15 cellular contexts compared by ENCODE assay signal in the genomic region with DNA sequence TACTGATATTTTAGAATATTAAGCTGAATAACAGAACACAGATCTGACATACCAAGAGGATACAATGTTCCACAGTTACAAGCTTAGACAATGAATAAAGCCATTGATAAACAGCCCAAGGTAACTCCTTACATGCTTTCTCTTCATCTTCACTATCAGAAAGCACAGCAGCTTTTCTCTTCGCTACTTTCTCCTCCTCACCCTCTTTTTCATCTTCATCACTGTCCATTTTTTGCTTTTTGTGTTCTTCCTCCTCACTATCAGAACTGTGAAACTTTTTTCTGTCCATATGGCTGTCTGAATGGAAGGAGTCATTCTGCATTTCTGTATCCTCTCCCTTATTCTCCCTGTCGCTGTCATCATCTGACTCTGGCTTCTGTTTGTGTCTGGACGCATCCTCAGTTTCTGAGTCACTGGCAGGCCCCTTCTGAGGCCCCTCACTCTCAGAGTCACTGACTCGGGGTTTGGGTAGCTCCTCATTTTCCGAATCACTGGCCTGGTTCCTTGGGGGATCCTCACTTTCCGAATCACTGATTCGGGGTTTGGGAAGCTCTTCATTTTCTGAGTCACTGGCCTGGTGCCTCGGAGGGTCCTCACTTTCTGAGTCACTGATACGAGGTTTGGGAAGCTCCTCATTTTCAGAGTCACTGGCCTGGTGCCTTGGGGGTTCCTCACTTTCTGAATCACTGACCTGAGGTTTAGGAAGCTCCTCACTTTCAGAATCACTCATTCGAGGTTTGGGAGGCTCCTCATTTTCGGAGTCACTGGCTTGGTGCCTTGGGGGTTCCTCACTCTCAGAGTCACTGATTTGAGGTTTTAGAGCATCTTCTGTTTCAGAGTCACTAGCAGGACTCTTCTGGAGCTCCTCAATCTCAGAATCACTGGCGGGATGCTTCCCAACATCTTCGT. TPM values are rescaled to one million over a fixed set of nuclear protein-coding genes. Genes with fewer than 3 reads are reported as not detected.
DNase-seq lines count a peak whose midpoint lies in the region; ATAC-seq and TF ChIP-seq lines count a peak whose summit lies in the region.
"Had no signal": no experiment of that assay in that cellular context is flagged by ENCODE, and none has a peak within 500 bp of the region (broad histone marks: within the 10 kb centered on the region; RNA-seq: fewer than 3 reads in every experiment).

No MANE protein-coding gene starts in this region.

- no peak overlapping the region for H3K4me3 ChIP-seq in mesenchymal stem cell (ENCODE audit: insufficient read depth in 1 of 2, low read depth in 1 of 2, low read length in 2 of 2)
- H3K4me3 ChIP-seq: GM23338 had no signal

- no peak overlapping the region for H3K27ac ChIP-seq in mesenchymal stem cell (ENCODE audit: low read length, poor library complexity, severe bottlenecking)
- H3K27ac ChIP-seq: WERI-Rb-1 had no signal

- H3K27me3 ChIP-seq in mesenchymal stem cell (ENCODE audit: control insufficient read depth in 1 of 2, insufficient read depth in 1 of 2, low read length in 2 of 2) = no peaks in the 10 kb centered on the region

- H3K27me3 Mint-ChIP-seq in CD14-positive monocyte (ENCODE audit: low read depth in 3 of 3) = peaks cover 0 to 4% (median 0%) of the 10 kb centered on the region in 3 donors
- H3K27me3 Mint-ChIP-seq in activated T-helper 17 cell treated with anti-CD3 and anti-CD28 coated beads, Interleukin-2, amount 50 U/mL, for 72 hours = no peaks in the 10 kb centered on the region
- H3K27me3 Mint-ChIP-seq: effector memory CD8-positive, alpha-beta T cell; stimulated activated naive CD8-positive, alpha-beta T cell treated with anti-CD3 and anti-CD28 coated beads, Interleukin-15, amount 100 ng/mL, for 72 hours had no signal

- peaks cover 13% of the 10 kb centered on the region for H3K79me1 ChIP-seq in mesenchymal stem cell (replicated peaks; ENCODE audit: low read length, poor library complexity, severe bottlenecking)

- H3K9me3 Mint-ChIP-seq in CD14-positive monocyte = no peaks in the 10 kb centered on the region
- no peaks in the 10 kb centered on the region for H3K9me3 Mint-ChIP-seq in activated T-helper 17 cell treated with anti-CD3 and anti-CD28 coated beads, Interleukin-2, amount 50 U/mL, for 72 hours
- H3K9me3 Mint-ChIP-seq: effector memory CD8-positive, alpha-beta T cell; GM23338; stimulated activated naive CD8-positive, alpha-beta T cell treated with anti-CD3 and anti-CD28 coated beads, Interleukin-15, amount 100 ng/mL, for 72 hours had no signal

- H3K4me1 Mint-ChIP-seq in CD14-positive monocyte = peaks cover 19% of the 10 kb centered on the region
- H3K4me1 Mint-ChIP-seq in activated T-helper 17 cell treated with anti-CD3 and anti-CD28 coated beads, Interleukin-2, amount 50 U/mL, for 72 hours = peaks cover 20% of the 10 kb centered on the region

- DNase-seq in CD14-positive monocyte (ENCODE audit: low spot score) (no peak), ELR (ENCODE audit: low read depth) (peak; percentile 79), mesenchymal stem cell (peak; percentile 72), hippocampal formation (lab: John Stamatoyannopoulos, UW) (no peak), iPS-NIHi11 (ENCODE audit: low spot score) (no peak), NCI-H2081 (lab: John Stamatoyannopoulos, UW) (no peak), NCI-H526 treated with DMSO at 0.1 percent for 48 hours (lab: John Stamatoyannopoulos, UW) (no peak)
- DNase-seq: effector memory CD8-positive, alpha-beta T cell; kidney; NCI-H2107; stimulated activated CD4-positive, alpha-beta T cell treated with anti-CD3 and anti-CD28 coated beads, Interleukin-4, amount 100 ng/mL, for 4 hours; stimulated activated naive CD8-positive, alpha-beta T cell treated with anti-CD3 and anti-CD28 coated beads, Interleukin-15, amount 100 ng/mL, for 72 hours; WERI-Rb-1 had no signal

- intact Hi-C loops in CD14-positive monocyte (cut with micrococcal nuclease) = no loop called here

- H2BK12ac ChIP-seq in mesenchymal stem cell (ENCODE audit: low read length in 2 of 2) = no peak overlapping the region

- H3K23ac ChIP-seq in mesenchymal stem cell (ENCODE audit: low read length in 2 of 2) = no peak overlapping the region

- H4K8ac ChIP-seq in mesenchymal stem cell (ENCODE audit: low read length) = no peak overlapping the region

- ATAC-seq in activated T-helper 17 cell treated with anti-CD3 and anti-CD28 coated beads, Interleukin-2, amount 50 U/mL, for 72 hours (replicated peaks) = peak; percentile 59
- ATAC-seq: effector memory CD8-positive, alpha-beta T cell; GM23338; stimulated activated naive CD8-positive, alpha-beta T cell treated with anti-CD3 and anti-CD28 coated beads, Interleukin-15, amount 100 ng/mL, for 72 hours had no signal

- H3K14ac ChIP-seq in mesenchymal stem cell (ENCODE audit: low read length in 2 of 2) = no peak overlapping the region

- no peak overlapping the region for H2AFZ ChIP-seq in mesenchymal stem cell (ENCODE audit: low read depth, low read length)
- H2AFZ ChIP-seq: GM23338 had no signal

- H3K9me3 ChIP-seq in mesenchymal stem cell (ENCODE audit: control insufficient read depth, low read length) = no peaks in the 10 kb centered on the region

- H2BK120ac ChIP-seq in mesenchymal stem cell (ENCODE audit: low read depth, low read length) = no peak overlapping the region

- TF ChIP-seq CTCF in CD14-positive monocyte (IDR thresholded peaks at IDR 0.05) = no peak

- H2AK5ac ChIP-seq in mesenchymal stem cell (ENCODE audit: low read length, severe bottlenecking) = no peak overlapping the region

- H3K4me1 ChIP-seq in mesenchymal stem cell (ENCODE audit: control insufficient read depth, insufficient read depth, low read depth, low read length) = peaks cover 9% of the 10 kb centered on the region

- no peak overlapping the region for H2BK5ac ChIP-seq in mesenchymal stem cell (ENCODE audit: low read depth, low read length, poor library complexity, severe bottlenecking)

- H3K27ac Mint-ChIP-seq in CD14-positive monocyte = peak overlapping the region in 5 of 7 donors; percentile 13 to 77 (median 58)
- H3K27ac Mint-ChIP-seq in activated T-helper 17 cell treated with anti-CD3 and anti-CD28 coated beads, Interleukin-2, amount 50 U/mL, for 72 hours = peak overlapping the region; percentile 69
- H3K27ac Mint-ChIP-seq: GM23338 had no signal

- no peak overlapping the region for H3K4ac ChIP-seq in mesenchymal stem cell (ENCODE audit: low read depth in 1 of 2, low read length in 2 of 2)

- H3K36me3 ChIP-seq in mesenchymal stem cell (ENCODE audit: control insufficient read depth in 1 of 2, insufficient read depth in 2 of 2, low read depth in 1 of 2, low read length in 2 of 2) = peaks cover 8 to 58% of the 10 kb centered on the region in 2 experiments

- peak overlapping the region; percentile 33 for H3K9ac ChIP-seq in mesenchymal stem cell (ENCODE audit: low read length)

- no peak overlapping the region for H2BK15ac ChIP-seq in mesenchymal stem cell (ENCODE audit: low read depth, poor library complexity, severe bottlenecking)

- H3K36me3 Mint-ChIP-seq in CD14-positive monocyte = peaks cover 54 to 63% of the 10 kb centered on the region in 2 donors
- peaks cover 90% of the 10 kb centered on the region for H3K36me3 Mint-ChIP-seq in activated T-helper 17 cell treated with anti-CD3 and anti-CD28 coated beads, Interleukin-2, amount 50 U/mL, for 72 hours (ENCODE audit: low read depth)

- 50% methylated on average over 13 of the region's 13 CpGs for WGBS in mesenchymal stem cell

- H3K4me2 ChIP-seq in mesenchymal stem cell (ENCODE audit: low read length, poor library complexity, severe bottlenecking) = no peak overlapping the region
- H3K4me2 ChIP-seq: GM23338 had no signal

- no peak overlapping the region for H4K91ac ChIP-seq in mesenchymal stem cell (ENCODE audit: low read length)

- no peak overlapping the region for H3K4me3 Mint-ChIP-seq in CD14-positive monocyte
- H3K4me3 Mint-ChIP-seq in activated T-helper 17 cell treated with anti-CD3 and anti-CD28 coated beads, Interleukin-2, amount 50 U/mL, for 72 hours = no peak overlapping the region
- H3K4me3 Mint-ChIP-seq: effector memory CD8-positive, alpha-beta T cell; GM23338; stimulated activated naive CD8-positive, alpha-beta T cell treated with anti-CD3 and anti-CD28 coated beads, Interleukin-15, amount 100 ng/mL, for 72 hours had no signal

- H3K18ac ChIP-seq in mesenchymal stem cell (ENCODE audit: low read depth in 1 of 2, low read length in 2 of 2) = no peak overlapping the region

RNA-seq across cellular contexts. Expression of a gene that starts 21.5 kb away (rescaled TPM):
- 10 to 100 TPM in 1 of 2 donors, 1 to 10 TPM in 1; 7.9 to 15.6 TPM for polyA plus RNA-seq in CD14-positive monocyte
- 10 to 100 TPM; 33.3 to 43.8 TPM for total RNA-seq in activated T-helper 17 cell treated with anti-CD3 and anti-CD28 coated beads, Interleukin-2, amount 50 U/mL, for 72 hours
- 32.8 TPM for polyA plus RNA-seq in mesenchymal stem cell (2013, experiment 1 of 2)
- 31.3 TPM for polyA plus RNA-seq in mesenchymal stem cell (2013, experiment 2 of 2)

RNA-seq across cellular contexts. Expression of a gene that starts 30.7 kb away (rescaled TPM):
- 1 to 10 TPM; 7.3 to 9.0 TPM for polyA plus RNA-seq in CD14-positive monocyte
- total RNA-seq in activated T-helper 17 cell treated with anti-CD3 and anti-CD28 coated beads, Interleukin-2, amount 50 U/mL, for 72 hours = under 1 TPM; 0.16 to 0.19 TPM
- not detected for polyA plus RNA-seq in mesenchymal stem cell (2013, experiment 1 of 2)
- polyA plus RNA-seq in mesenchymal stem cell (2013, experiment 2 of 2) = 0.01 TPM
- total RNA-seq: GM23338 had no signal
- polyA plus RNA-seq: GM23338 had no signal

Comparison
In these comparisons a context has a peak if more than half of its experiments do, and no peak if none do; other contexts are left out.
1. DNase-seq: peak in ELR (single experiment) and mesenchymal stem cell (single experiment); none in CD14-positive monocyte (single experiment), hippocampal formation (0 of 2), iPS-NIHi11 (single experiment), NCI-H2081 (0 of 2) and NCI-H526 treated with DMSO at 0.1 percent for 48 hours (single experiment).